18 cellular contexts compared by ENCODE assay signal in genomic region chr15:65339926-65340325, GRCh38. TPM values are rescaled to one million over a fixed set of nuclear protein-coding genes. Genes with fewer than 3 reads are reported as not detected.
A peak's percentile ranks its signal among the peaks of the same experiment; 100 is the strongest.
DNase-seq lines count a peak whose midpoint lies in the region; ATAC-seq and TF ChIP-seq lines count a peak whose summit lies in the region.
"Had no signal": no experiment of that assay in that cellular context is flagged by ENCODE, and none has a peak within 500 bp of the region (broad histone marks: within the 10 kb centered on the region; RNA-seq: fewer than 3 reads in every experiment).

No MANE protein-coding gene starts in this region.

- H3K4me1 Mint-ChIP-seq in H9, result peaks cover 56 to 59% of the 10 kb centered on the region in 2 experiments
- peaks cover 92% of the 10 kb centered on the region for H3K4me1 Mint-ChIP-seq in nephron progenitor cell
- no peaks in the 10 kb centered on the region for H3K4me1 Mint-ChIP-seq in activated naive CD4-positive, alpha-beta T cell treated with anti-CD3 and anti-CD28 coated beads for 36 hours (ENCODE audit: low read depth)
- peaks cover 0 to 6% (median 0%) of the 10 kb centered on the region in 7 donors for H3K4me1 Mint-ChIP-seq in naive thymus-derived CD4-positive, alpha-beta T cell

- H3K14ac ChIP-seq in H9 (ENCODE audit: insufficient read depth, low read length), result no peak overlapping the region

- H2BK15ac ChIP-seq in H9 (ENCODE audit: low read depth, low read length), result no peak overlapping the region

- no peak overlapping the region for H2BK5ac ChIP-seq in H9 (ENCODE audit: insufficient read length, low read length)

- TF ChIP-seq CTCF in H9 (conservative IDR thresholded peaks at IDR 0.05) (no peak), colonic mucosa (IDR thresholded peaks at IDR 0.05) (no peak), nephron progenitor cell (IDR thresholded peaks at IDR 0.05) (no peak), PC-3 (conservative IDR thresholded peaks at IDR 0.05; ENCODE audit: low read depth, low read length) (no peak)

- H4K20me1 ChIP-seq in H9 (ENCODE audit: control insufficient read depth, insufficient read depth, insufficient read length), result no peaks in the 10 kb centered on the region
- H4K20me1 ChIP-seq in PC-3 (ENCODE audit: low read length), result no peaks in the 10 kb centered on the region

- H3K9ac ChIP-seq in H9 (ENCODE audit: extremely low read depth, insufficient read length, low read length) (no peak overlapping the region), colonic mucosa (ENCODE audit: low read depth in 2 of 2, low read length in 2 of 2) (no peak overlapping the region), PC-3 (ENCODE audit: low read length) (no peak overlapping the region)

- no peaks in the 10 kb centered on the region for H3K27me3 Mint-ChIP-seq in H9 (ENCODE audit: low read depth)
- H3K27me3 Mint-ChIP-seq in nephron progenitor cell (ENCODE audit: low read depth, poor library complexity), result peaks cover 7% of the 10 kb centered on the region
- H3K27me3 Mint-ChIP-seq in activated naive CD4-positive, alpha-beta T cell treated with anti-CD3 and anti-CD28 coated beads for 36 hours (ENCODE audit: low read depth), result peaks cover 3% of the 10 kb centered on the region
- H3K27me3 Mint-ChIP-seq in naive thymus-derived CD4-positive, alpha-beta T cell, result peaks cover 0 to 17% (median 5%) of the 10 kb centered on the region in 5 donors
- H3K27me3 Mint-ChIP-seq: progenitor cell of endocrine pancreas had no signal

- no peaks in the 10 kb centered on the region; the same call in 1 of the 2 replicates for H3K79me2 ChIP-seq in H9 (ENCODE audit: insufficient read depth, low read length)
- no peaks in the 10 kb centered on the region for H3K79me2 ChIP-seq in PC-3 (ENCODE audit: low read length)

- H3K27ac Mint-ChIP-seq in H9 (peak overlapping the region in 2 of 3 experiments; percentile 1 to 32; a peak in 2 of 7 replicates), nephron progenitor cell (peak overlapping the region; percentile 93)
- H3K27ac Mint-ChIP-seq in activated naive CD4-positive, alpha-beta T cell treated with anti-CD3 and anti-CD28 coated beads for 36 hours, result no peak overlapping the region
- H3K27ac Mint-ChIP-seq in naive thymus-derived CD4-positive, alpha-beta T cell, result peak overlapping the region in 1 of 9 donors; percentile 58
- H3K27ac Mint-ChIP-seq: activated naive CD4-positive, alpha-beta T cell treated with anti-CD3 and anti-CD28 coated beads, Interleukin-2, amount 10 ng/mL, durations not matched to agents 7 days and 5 days; progenitor cell of endocrine pancreas had no signal

- H3K36me3 ChIP-seq in colonic mucosa (no peaks in the 10 kb centered on the region), PC-3 (ENCODE audit: low read depth, low read length) (no peaks in the 10 kb centered on the region)
- no peaks in the 10 kb centered on the region for H3K36me3 ChIP-seq in naive thymus-derived CD4-positive, alpha-beta T cell (ENCODE audit: control insufficient read depth in 2 of 3, insufficient read depth in 3 of 3, low read length in 3 of 3)

- no peak for DNase-seq in H9
- peak; percentile 51 to 75 for DNase-seq in NOMO-1 (lab: John Stamatoyannopoulos, UW; ENCODE audit: unreplicated experiment in 2 of 2)
- peak; percentile 78 for DNase-seq in colonic mucosa
- peak; percentile 79 for DNase-seq in nephron progenitor cell
- DNase-seq in PC-3, result no peak
- no peak for DNase-seq in activated naive CD4-positive, alpha-beta T cell treated with anti-CD3 and anti-CD28 coated beads for 36 hours
- no peak for DNase-seq in SIG-M5 treated with dmso at 0.1 percent for 504 hours (lab: John Stamatoyannopoulos, UW; ENCODE audit: unreplicated experiment)
- DNase-seq in naive thymus-derived CD4-positive, alpha-beta T cell, result no peak
- DNase-seq: activated CD4-positive, alpha-beta T cell treated with anti-CD3 and anti-CD28 coated beads, Interleukin-2, amount 50 U/mL, for 1 hour; activated naive CD4-positive, alpha-beta T cell treated with anti-CD3 and anti-CD28 coated beads, Interleukin-2, amount 10 ng/mL, durations not matched to agents 7 days and 5 days; left ventricle myocardium superior; NCI-H1092; NCI-H2171; testis had no signal

- H3K9me3 Mint-ChIP-seq in H9 (no peaks in the 10 kb centered on the region), nephron progenitor cell (no peaks in the 10 kb centered on the region)
- no peaks in the 10 kb centered on the region for H3K9me3 Mint-ChIP-seq in activated naive CD4-positive, alpha-beta T cell treated with anti-CD3 and anti-CD28 coated beads for 36 hours
- H3K9me3 Mint-ChIP-seq in naive thymus-derived CD4-positive, alpha-beta T cell, result peaks cover 0 to 1% (median 0%) of the 10 kb centered on the region in 11 donors
- H3K9me3 Mint-ChIP-seq: activated naive CD4-positive, alpha-beta T cell treated with anti-CD3 and anti-CD28 coated beads, Interleukin-2, amount 10 ng/mL, durations not matched to agents 7 days and 5 days had no signal

- no CpG with 5 or more reads among the region's 7 CpGs for WGBS in H9 (ENCODE audit: extremely low coverage, insufficient read length, low lambda C conversion rate)

- no peak overlapping the region for H4K5ac ChIP-seq in H9 (ENCODE audit: insufficient read length, low read depth, low read length)

- H3K36me3 Mint-ChIP-seq in H9 (ENCODE audit: insufficient read depth in 1 of 3, low read depth in 3 of 3) (peaks cover 0 to 2% (median 0%) of the 10 kb centered on the region in 3 experiments; a peak in 2 of 7 replicates), nephron progenitor cell (ENCODE audit: low read depth) (peaks cover 12% of the 10 kb centered on the region)
- H3K36me3 Mint-ChIP-seq in activated naive CD4-positive, alpha-beta T cell treated with anti-CD3 and anti-CD28 coated beads for 36 hours (ENCODE audit: low read depth), result no peaks in the 10 kb centered on the region
- no peaks in the 10 kb centered on the region for H3K36me3 Mint-ChIP-seq in naive thymus-derived CD4-positive, alpha-beta T cell
- H3K36me3 Mint-ChIP-seq: activated naive CD4-positive, alpha-beta T cell treated with anti-CD3 and anti-CD28 coated beads, Interleukin-2, amount 10 ng/mL, durations not matched to agents 7 days and 5 days had no signal

- H3K27ac ChIP-seq in H9 (ENCODE audit: insufficient read length, low read depth, low read length) (no peak overlapping the region), colonic mucosa (no peak overlapping the region), PC-3 (ENCODE audit: low read length) (no peak overlapping the region)
- no peak overlapping the region for H3K27ac ChIP-seq in naive thymus-derived CD4-positive, alpha-beta T cell (ENCODE audit: low read depth, low read length)
- H3K27ac ChIP-seq: skin epidermis, testis had no signal

- H3F3A ChIP-seq in PC-3 (ENCODE audit: low read length, unreplicated experiment), result no peaks in the 10 kb centered on the region

- no peak overlapping the region for H3K23ac ChIP-seq in H9 (ENCODE audit: insufficient read length, low read depth, low read length)

- ATAC-seq in PC-3, result no peak
- ATAC-seq in naive thymus-derived CD4-positive, alpha-beta T cell, result no peak
- ATAC-seq: GM12878, left ventricle myocardium superior had no signal

- no peak overlapping the region for H3K18ac ChIP-seq in H9 (ENCODE audit: insufficient read length, low read depth, low read length)

- no peak overlapping the region for H2BK120ac ChIP-seq in H9 (ENCODE audit: low read depth, low read length, poor library complexity, severe bottlenecking)

- no peak overlapping the region for H3T11ph ChIP-seq in H9 (ENCODE audit: low read length)

- peaks cover 13% of the 10 kb centered on the region; the same call in 1 of the 2 replicates for H3K4me1 ChIP-seq in H9 (ENCODE audit: insufficient read depth, low read length)
- H3K4me1 ChIP-seq in colonic mucosa, result no peaks in the 10 kb centered on the region
- no peaks in the 10 kb centered on the region for H3K4me1 ChIP-seq in PC-3 (ENCODE audit: insufficient read depth, low read length)
- H3K4me1 ChIP-seq in naive thymus-derived CD4-positive, alpha-beta T cell (ENCODE audit: control insufficient read depth in 2 of 2, insufficient read depth in 2 of 2, low read length in 2 of 2), result no peaks in the 10 kb centered on the region

- no peaks in the 10 kb centered on the region for H3K79me1 ChIP-seq in H9 (ENCODE audit: insufficient read depth, low read depth, low read length, poor library complexity, severe bottlenecking)

- H2AK5ac ChIP-seq in H9 (ENCODE audit: insufficient read length, low read length), result no peak overlapping the region

- no peak overlapping the region for H3K4me3 ChIP-seq in colonic mucosa
- no peak overlapping the region for H3K4me3 ChIP-seq in PC-3 (ENCODE audit: low read length)
- no peak overlapping the region for H3K4me3 ChIP-seq in naive thymus-derived CD4-positive, alpha-beta T cell (ENCODE audit: low read length)
- H3K4me3 ChIP-seq: GM12878, skin epidermis, testis had no signal

- H3K4ac ChIP-seq in H9 (ENCODE audit: low read depth, low read length), result no peak overlapping the region

- H4K8ac ChIP-seq in H9 (replicated peaks; ENCODE audit: insufficient read length, low read depth, low read length), result no peak overlapping the region

- H3K4me2 ChIP-seq in H9 (ENCODE audit: insufficient read depth, insufficient read length, low read length), result no peak overlapping the region
- no peak overlapping the region for H3K4me2 ChIP-seq in PC-3 (ENCODE audit: low read length)

- intact Hi-C loops in colonic mucosa (cut with DNase I), result no loop called here
- intact Hi-C loops in PC-3 (cut with micrococcal nuclease), result no loop called here
- intact Hi-C loops in activated naive CD4-positive, alpha-beta T cell treated with anti-CD3 and anti-CD28 coated beads for 36 hours (cut with micrococcal nuclease), result no loop called here
- intact Hi-C loops in naive thymus-derived CD4-positive, alpha-beta T cell (cut with micrococcal nuclease), result no loop called here

- H2BK20ac ChIP-seq in H9 (ENCODE audit: low read depth, low read length, poor library complexity, severe bottlenecking), result no peak overlapping the region

- H3K4me3 Mint-ChIP-seq in H9, result 0 out of 5 replicates have a peak overlapping the region, but pooled peaks of 1 of the 2 experiments have one; percentile 12
- peak overlapping the region; percentile 45 for H3K4me3 Mint-ChIP-seq in nephron progenitor cell
- H3K4me3 Mint-ChIP-seq in activated naive CD4-positive, alpha-beta T cell treated with anti-CD3 and anti-CD28 coated beads for 36 hours, result no peak overlapping the region
- H3K4me3 Mint-ChIP-seq in naive thymus-derived CD4-positive, alpha-beta T cell, result no peak overlapping the region
- H3K4me3 Mint-ChIP-seq: activated naive CD4-positive, alpha-beta T cell treated with anti-CD3 and anti-CD28 coated beads, Interleukin-2, amount 10 ng/mL, durations not matched to agents 7 days and 5 days had no signal

- POLR2A ChIA-PET in PC-3 (lab: Charles Lee; ENCODE audit: unreplicated experiment), result no interaction called here
- POLR2A ChIA-PET in naive thymus-derived CD4-positive, alpha-beta T cell (lab: Charles Lee), result no interaction called here

- H3K9me3 ChIP-seq in H9 (ENCODE audit: control insufficient read depth, low read depth, low read length) (no peaks in the 10 kb centered on the region), colonic mucosa (no peaks in the 10 kb centered on the region), PC-3 (ENCODE audit: low read length) (no peaks in the 10 kb centered on the region)
- no peaks in the 10 kb centered on the region for H3K9me3 ChIP-seq in naive thymus-derived CD4-positive, alpha-beta T cell (ENCODE audit: control insufficient read depth in 2 of 3, low read length in 3 of 3)
- H3K9me3 ChIP-seq: testis had no signal

- CTCF ChIA-PET in PC-3 (lab: Charles Lee), result no interaction called here
- CTCF ChIA-PET in activated naive CD4-positive, alpha-beta T cell treated with anti-CD3 and anti-CD28 coated beads for 36 hours (lab: Charles Lee), result interaction anchor here (1.1 kb wide), 1 partner anchor 21 kb away, joined by 3 read pairs; no protein-coding TSS in a partner anchor
- CTCF ChIA-PET in naive thymus-derived CD4-positive, alpha-beta T cell (lab: Charles Lee), result no interaction called here

- H4K91ac ChIP-seq in H9 (ENCODE audit: insufficient read length, low read depth, low read length), result no peak overlapping the region

- H3K56ac ChIP-seq in H9 (ENCODE audit: insufficient read length, low read depth, low read length), result no peak overlapping the region

- H3K27me3 ChIP-seq in H9 (ENCODE audit: insufficient read depth, low read length) (no peaks in the 10 kb centered on the region), colonic mucosa (no peaks in the 10 kb centered on the region), PC-3 (ENCODE audit: low read length) (no peaks in the 10 kb centered on the region)
- no peaks in the 10 kb centered on the region for H3K27me3 ChIP-seq in naive thymus-derived CD4-positive, alpha-beta T cell (ENCODE audit: control insufficient read depth in 2 of 2, insufficient read depth in 2 of 2, low read length in 2 of 2)
- H3K27me3 ChIP-seq: testis had no signal

- no TSS peak for BruUV-seq in PC-3 (replicated peaks; lab: Mats Ljungman, UMichigan)

- H2AFZ ChIP-seq in H9 (ENCODE audit: low read length) (no peak overlapping the region), PC-3 (ENCODE audit: low read length) (no peak overlapping the region)

- no peaks in the 10 kb centered on the region for H3K9me2 ChIP-seq in PC-3 (replicated peaks; ENCODE audit: low read length)

- H3K23me2 ChIP-seq in H9 (ENCODE audit: insufficient read length, low read depth, low read length, poor library complexity, severe bottlenecking), result no peaks in the 10 kb centered on the region

- no peak overlapping the region for H2BK12ac ChIP-seq in H9 (ENCODE audit: insufficient read length, low read depth, low read length)

RNA-seq across cellular contexts. Expression of gene RNU5B-1, which starts 35.4 kb away (rescaled TPM):
- total RNA-seq in H9 (2021) (not detected in 2 replicates), colonic mucosa (10 to 100 TPM in 1 of 2 donors, not detected in 1; 26.1 TPM), PC-3 (2014; rRNA removed) (not detected in 2 replicates)
- total RNA-seq in activated naive CD4-positive, alpha-beta T cell treated with anti-CD3 and anti-CD28 coated beads for 36 hours, result not detected
- total RNA-seq in naive thymus-derived CD4-positive, alpha-beta T cell, result 10 to 100 TPM in 1 of 5 experiments, not detected in 4; 18.9 TPM
- polyA plus RNA-seq in naive thymus-derived CD4-positive, alpha-beta T cell, result not detected
- total RNA-seq: myocyte, testis had no signal
- polyA plus RNA-seq: GM12878 had no signal

RNA-seq across cellular contexts. Expression of gene IGDCC3, which starts 37.9 kb away (rescaled TPM):
- total RNA-seq in H9 (2021), result 17.9 and 18.9 TPM in 2 replicates
- total RNA-seq in colonic mucosa, result under 1 TPM in 1 of 2 donors, not detected in 1; 0.12 TPM
- total RNA-seq in PC-3 (2014; rRNA removed), result not detected in 2 replicates
- total RNA-seq in activated naive CD4-positive, alpha-beta T cell treated with anti-CD3 and anti-CD28 coated beads for 36 hours, result not detected
- total RNA-seq in naive thymus-derived CD4-positive, alpha-beta T cell, result not detected
- not detected for polyA plus RNA-seq in naive thymus-derived CD4-positive, alpha-beta T cell

RNA-seq across cellular contexts. Expression of gene RNU5A-1, which starts 44.1 kb away (rescaled TPM):
- not detected in 2 replicates for total RNA-seq in H9 (2021)
- total RNA-seq in colonic mucosa, result not detected
- not detected in 2 replicates for total RNA-seq in PC-3 (2014; rRNA removed)
- total RNA-seq in activated naive CD4-positive, alpha-beta T cell treated with anti-CD3 and anti-CD28 coated beads for 36 hours, result not detected
- not detected for total RNA-seq in naive thymus-derived CD4-positive, alpha-beta T cell
- polyA plus RNA-seq in naive thymus-derived CD4-positive, alpha-beta T cell, result not detected
- total RNA-seq: GM12878, left ventricle myocardium superior, myocyte, progenitor cell of endocrine pancreas, testis had no signal
- polyA plus RNA-seq: GM12878 had no signal

RNA-seq across cellular contexts. Expression of gene PARP16, which starts 53.2 kb away (rescaled TPM):
- total RNA-seq in H9 (2021), result 3.9 and 4.3 TPM in 2 replicates
- total RNA-seq in colonic mucosa, result 1 to 10 TPM; 9.5 to 9.9 TPM
- 6.4 and 11.0 TPM in 2 replicates for total RNA-seq in PC-3 (2014; rRNA removed)
- total RNA-seq in activated naive CD4-positive, alpha-beta T cell treated with anti-CD3 and anti-CD28 coated beads for 36 hours, result 10 to 100 TPM; 16.2 to 16.8 TPM
- 10 to 100 TPM; 10.9 to 21.5 (median 15.7) TPM for total RNA-seq in naive thymus-derived CD4-positive, alpha-beta T cell
- polyA plus RNA-seq in naive thymus-derived CD4-positive, alpha-beta T cell, result 10 to 100 TPM; 28.1 to 45.7 TPM

Comparison
In these comparisons a context has a peak if more than half of its experiments do, and no peak if none do; other contexts are left out.
1. DNase-seq: peak in NOMO-1 (2 of 2), colonic mucosa (single experiment) and nephron progenitor cell (single experiment); none in H9 (single experiment), PC-3 (single experiment), activated naive CD4-positive, alpha-beta T cell treated with anti-CD3 and anti-CD28 coated beads for 36 hours (single experiment), SIG-M5 treated with dmso at 0.1 percent for 504 hours (single experiment) and naive thymus-derived CD4-positive, alpha-beta T cell (0 of 9).
2. RNA of gene IGDCC3, which starts 37.9 kb away (total RNA-seq): 17.9 to 18.9 TPM in H9; 0.12 TPM in colonic mucosa, not detected in PC-3, not detected in activated naive CD4-positive, alpha-beta T cell treated with anti-CD3 and anti-CD28 coated beads for 36 hours and not detected in naive thymus-derived CD4-positive, alpha-beta T cell; every median in the first group is over 10 times any median in the second.